ENCODE assay signal across 1 cellular context in the genomic region with DNA sequence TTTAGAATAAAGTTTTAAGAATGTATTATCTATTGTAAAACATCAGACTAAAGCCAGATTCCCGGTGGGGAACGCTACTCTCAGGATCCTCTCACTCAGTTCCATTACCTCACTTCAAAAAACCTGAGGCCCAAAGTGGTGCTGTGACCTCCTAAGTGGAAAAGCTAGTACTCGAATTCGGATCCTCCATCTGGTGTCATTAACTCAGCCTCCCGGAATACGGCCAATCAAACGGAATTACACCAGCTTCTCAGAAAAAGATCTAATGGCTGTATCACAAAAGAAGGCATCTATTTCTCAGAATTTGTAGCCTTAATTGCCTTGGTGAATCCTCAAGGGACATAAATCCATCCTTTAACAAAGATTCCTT.
TF ChIP-seq lines count a peak whose summit lies in the region.

No MANE protein-coding gene starts in this region.

TF ChIP-seq in GM12878, 131 proteins besides CTCF, POLR2A, EP300 and RAD21 (continued from another document):
- TF ChIP-seq, protein P1, sequence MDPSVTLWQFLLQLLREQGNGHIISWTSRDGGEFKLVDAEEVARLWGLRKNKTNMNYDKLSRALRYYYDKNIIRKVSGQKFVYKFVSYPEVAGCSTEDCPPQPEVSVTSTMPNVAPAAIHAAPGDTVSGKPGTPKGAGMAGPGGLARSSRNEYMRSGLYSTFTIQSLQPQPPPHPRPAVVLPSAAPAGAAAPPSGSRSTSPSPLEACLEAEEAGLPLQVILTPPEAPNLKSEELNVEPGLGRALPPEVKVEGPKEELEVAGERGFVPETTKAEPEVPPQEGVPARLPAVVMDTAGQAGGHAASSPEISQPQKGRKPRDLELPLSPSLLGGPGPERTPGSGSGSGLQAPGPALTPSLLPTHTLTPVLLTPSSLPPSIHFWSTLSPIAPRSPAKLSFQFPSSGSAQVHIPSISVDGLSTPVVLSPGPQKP (IDR thresholded peaks at IDR 0.05; ENCODE audit: low read depth, low read length): no peak
- TF ChIP-seq TCF12 (IDR thresholded peaks at IDR 0.05; ENCODE audit: low read depth, low read length) (no peak), CREB1 (IDR thresholded peaks at IDR 0.05; ENCODE audit: low read depth) (no peak), CREM (IDR thresholded peaks at IDR 0.05; ENCODE audit: low read depth) (no peak), SIX5 (IDR thresholded peaks at IDR 0.05; ENCODE audit: low read depth, low read length, severe bottlenecking) (no peak), RBBP5 (conservative IDR thresholded peaks at IDR 0.05) (no peak), FOXK2 (IDR thresholded peaks at IDR 0.05) (no peak), BMI1 (IDR thresholded peaks at IDR 0.05; ENCODE audit: borderline replicate concordance) (no peak), SIN3A (IDR thresholded peaks at IDR 0.05; ENCODE audit: low read depth, low read length) (no peak), ZNF622 (IDR thresholded peaks at IDR 0.05) (no peak)
- TF ChIP-seq, protein P2, sequence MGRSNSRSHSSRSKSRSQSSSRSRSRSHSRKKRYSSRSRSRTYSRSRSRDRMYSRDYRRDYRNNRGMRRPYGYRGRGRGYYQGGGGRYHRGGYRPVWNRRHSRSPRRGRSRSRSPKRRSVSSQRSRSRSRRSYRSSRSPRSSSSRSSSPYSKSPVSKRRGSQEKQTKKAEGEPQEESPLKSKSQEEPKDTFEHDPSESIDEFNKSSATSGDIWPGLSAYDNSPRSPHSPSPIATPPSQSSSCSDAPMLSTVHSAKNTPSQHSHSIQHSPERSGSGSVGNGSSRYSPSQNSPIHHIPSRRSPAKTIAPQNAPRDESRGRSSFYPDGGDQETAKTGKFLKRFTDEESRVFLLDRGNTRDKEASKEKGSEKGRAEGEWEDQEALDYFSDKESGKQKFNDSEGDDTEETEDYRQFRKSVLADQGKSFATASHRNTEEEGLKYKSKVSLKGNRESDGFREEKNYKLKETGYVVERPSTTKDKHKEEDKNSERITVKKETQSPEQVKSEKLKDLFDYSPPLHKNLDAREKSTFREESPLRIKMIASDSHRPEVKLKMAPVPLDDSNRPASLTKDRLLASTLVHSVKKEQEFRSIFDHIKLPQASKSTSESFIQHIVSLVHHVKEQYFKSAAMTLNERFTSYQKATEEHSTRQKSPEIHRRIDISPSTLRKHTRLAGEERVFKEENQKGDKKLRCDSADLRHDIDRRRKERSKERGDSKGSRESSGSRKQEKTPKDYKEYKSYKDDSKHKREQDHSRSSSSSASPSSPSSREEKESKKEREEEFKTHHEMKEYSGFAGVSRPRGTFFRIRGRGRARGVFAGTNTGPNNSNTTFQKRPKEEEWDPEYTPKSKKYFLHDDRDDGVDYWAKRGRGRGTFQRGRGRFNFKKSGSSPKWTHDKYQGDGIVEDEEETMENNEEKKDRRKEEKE (IDR thresholded peaks at IDR 0.05): no peak
- TF ChIP-seq, protein P3, sequence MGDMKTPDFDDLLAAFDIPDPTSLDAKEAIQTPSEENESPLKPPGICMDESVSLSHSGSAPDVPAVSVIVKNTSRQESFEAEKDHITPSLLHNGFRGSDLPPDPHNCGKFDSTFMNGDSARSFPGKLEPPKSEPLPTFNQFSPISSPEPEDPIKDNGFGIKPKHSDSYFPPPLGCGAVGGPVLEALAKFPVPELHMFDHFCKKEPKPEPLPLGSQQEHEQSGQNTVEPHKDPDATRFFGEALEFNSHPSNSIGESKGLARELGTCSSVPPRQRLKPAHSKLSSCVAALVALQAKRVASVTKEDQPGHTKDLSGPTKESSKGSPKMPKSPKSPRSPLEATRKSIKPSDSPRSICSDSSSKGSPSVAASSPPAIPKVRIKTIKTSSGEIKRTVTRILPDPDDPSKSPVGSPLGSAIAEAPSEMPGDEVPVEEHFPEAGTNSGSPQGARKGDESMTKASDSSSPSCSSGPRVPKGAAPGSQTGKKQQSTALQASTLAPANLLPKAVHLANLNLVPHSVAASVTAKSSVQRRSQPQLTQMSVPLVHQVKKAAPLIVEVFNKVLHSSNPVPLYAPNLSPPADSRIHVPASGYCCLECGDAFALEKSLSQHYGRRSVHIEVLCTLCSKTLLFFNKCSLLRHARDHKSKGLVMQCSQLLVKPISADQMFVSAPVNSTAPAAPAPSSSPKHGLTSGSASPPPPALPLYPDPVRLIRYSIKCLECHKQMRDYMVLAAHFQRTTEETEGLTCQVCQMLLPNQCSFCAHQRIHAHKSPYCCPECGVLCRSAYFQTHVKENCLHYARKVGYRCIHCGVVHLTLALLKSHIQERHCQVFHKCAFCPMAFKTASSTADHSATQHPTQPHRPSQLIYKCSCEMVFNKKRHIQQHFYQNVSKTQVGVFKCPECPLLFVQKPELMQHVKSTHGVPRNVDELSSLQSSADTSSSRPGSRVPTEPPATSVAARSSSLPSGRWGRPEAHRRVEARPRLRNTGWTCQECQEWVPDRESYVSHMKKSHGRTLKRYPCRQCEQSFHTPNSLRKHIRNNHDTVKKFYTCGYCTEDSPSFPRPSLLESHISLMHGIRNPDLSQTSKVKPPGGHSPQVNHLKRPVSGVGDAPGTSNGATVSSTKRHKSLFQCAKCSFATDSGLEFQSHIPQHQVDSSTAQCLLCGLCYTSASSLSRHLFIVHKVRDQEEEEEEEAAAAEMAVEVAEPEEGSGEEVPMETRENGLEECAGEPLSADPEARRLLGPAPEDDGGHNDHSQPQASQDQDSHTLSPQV (IDR thresholded peaks at IDR 0.05): no peak
- TF ChIP-seq, protein P4, sequence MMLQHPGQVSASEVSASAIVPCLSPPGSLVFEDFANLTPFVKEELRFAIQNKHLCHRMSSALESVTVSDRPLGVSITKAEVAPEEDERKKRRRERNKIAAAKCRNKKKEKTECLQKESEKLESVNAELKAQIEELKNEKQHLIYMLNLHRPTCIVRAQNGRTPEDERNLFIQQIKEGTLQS (IDR thresholded peaks at IDR 0.05; ENCODE audit: borderline replicate concordance, extremely low read depth, low read depth, low read length): no peak
- TF ChIP-seq, protein P5, sequence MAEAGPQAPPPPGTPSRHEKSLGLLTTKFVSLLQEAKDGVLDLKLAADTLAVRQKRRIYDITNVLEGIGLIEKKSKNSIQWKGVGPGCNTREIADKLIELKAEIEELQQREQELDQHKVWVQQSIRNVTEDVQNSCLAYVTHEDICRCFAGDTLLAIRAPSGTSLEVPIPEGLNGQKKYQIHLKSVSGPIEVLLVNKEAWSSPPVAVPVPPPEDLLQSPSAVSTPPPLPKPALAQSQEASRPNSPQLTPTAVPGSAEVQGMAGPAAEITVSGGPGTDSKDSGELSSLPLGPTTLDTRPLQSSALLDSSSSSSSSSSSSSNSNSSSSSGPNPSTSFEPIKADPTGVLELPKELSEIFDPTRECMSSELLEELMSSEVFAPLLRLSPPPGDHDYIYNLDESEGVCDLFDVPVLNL (IDR thresholded peaks at IDR 0.05; ENCODE audit: low read depth, low read length): no peak
- TF ChIP-seq, protein P6, sequence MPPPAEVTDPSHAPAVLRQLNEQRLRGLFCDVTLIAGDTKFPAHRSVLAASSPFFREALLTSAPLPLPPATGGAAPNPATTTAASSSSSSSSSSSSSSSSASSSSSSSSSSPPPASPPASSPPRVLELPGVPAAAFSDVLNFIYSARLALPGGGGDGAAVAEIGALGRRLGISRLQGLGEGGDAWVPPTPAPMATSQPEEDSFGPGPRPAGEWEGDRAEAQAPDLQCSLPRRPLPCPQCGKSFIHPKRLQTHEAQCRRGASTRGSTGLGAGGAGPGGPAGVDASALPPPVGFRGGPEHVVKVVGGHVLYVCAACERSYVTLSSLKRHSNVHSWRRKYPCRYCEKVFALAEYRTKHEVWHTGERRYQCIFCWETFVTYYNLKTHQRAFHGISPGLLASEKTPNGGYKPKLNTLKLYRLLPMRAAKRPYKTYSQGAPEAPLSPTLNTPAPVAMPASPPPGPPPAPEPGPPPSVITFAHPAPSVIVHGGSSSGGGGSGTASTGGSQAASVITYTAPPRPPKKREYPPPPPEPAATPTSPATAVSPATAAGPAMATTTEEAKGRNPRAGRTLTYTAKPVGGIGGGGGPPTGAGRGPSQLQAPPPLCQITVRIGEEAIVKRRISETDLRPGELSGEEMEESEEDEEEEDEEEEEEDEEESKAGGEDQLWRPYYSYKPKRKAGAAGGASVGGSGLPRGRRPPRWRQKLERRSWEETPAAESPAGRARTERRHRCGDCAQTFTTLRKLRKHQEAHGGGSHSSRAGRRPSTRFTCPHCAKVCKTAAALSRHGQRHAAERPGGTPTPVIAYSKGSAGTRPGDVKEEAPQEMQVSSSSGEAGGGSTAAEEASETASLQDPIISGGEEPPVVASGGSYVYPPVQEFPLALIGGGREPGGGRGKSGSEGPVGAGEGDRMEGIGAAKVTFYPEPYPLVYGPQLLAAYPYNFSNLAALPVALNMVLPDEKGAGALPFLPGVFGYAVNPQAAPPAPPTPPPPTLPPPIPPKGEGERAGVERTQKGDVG (CRISPR knock-in tag; IDR thresholded peaks at IDR 0.05): no peak
